Comparison of ENCODE assay signal across 1 cellular context in genomic region chr1:27563407-27564263, GRCh38.
A peak's percentile ranks its signal among the peaks of the same experiment; 100 is the strongest.
TF ChIP-seq lines count a peak whose summit lies in the region.

No MANE protein-coding gene starts in this region.

TF ChIP-seq in K562, 482 proteins besides CTCF, POLR2A, EP300 and RAD21 (continued from another document and continues in another):
- TF ChIP-seq, protein P1, sequence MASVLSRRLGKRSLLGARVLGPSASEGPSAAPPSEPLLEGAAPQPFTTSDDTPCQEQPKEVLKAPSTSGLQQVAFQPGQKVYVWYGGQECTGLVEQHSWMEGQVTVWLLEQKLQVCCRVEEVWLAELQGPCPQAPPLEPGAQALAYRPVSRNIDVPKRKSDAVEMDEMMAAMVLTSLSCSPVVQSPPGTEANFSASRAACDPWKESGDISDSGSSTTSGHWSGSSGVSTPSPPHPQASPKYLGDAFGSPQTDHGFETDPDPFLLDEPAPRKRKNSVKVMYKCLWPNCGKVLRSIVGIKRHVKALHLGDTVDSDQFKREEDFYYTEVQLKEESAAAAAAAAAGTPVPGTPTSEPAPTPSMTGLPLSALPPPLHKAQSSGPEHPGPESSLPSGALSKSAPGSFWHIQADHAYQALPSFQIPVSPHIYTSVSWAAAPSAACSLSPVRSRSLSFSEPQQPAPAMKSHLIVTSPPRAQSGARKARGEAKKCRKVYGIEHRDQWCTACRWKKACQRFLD (CRISPR knock-in tag; IDR thresholded peaks at IDR 0.05): peak; percentile 49
- TF ChIP-seq RCOR1 (IDR thresholded peaks at IDR 0.05; ENCODE audit: borderline replicate concordance in 1 of 2, low read depth in 2 of 2, low read length in 2 of 2): 0 out of 4 replicates have a peak, but pooled peaks of 1 of the 2 experiments have one; percentile 37
- TF ChIP-seq, protein P2, sequence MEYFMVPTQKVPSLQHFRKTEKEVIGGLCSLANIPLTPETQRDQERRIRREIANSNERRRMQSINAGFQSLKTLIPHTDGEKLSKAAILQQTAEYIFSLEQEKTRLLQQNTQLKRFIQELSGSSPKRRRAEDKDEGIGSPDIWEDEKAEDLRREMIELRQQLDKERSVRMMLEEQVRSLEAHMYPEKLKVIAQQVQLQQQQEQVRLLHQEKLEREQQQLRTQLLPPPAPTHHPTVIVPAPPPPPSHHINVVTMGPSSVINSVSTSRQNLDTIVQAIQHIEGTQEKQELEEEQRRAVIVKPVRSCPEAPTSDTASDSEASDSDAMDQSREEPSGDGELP (CRISPR knock-in tag; IDR thresholded peaks at IDR 0.05; ENCODE audit: borderline replicate concordance): peak; percentile 15; the same call in 1 of the 2 replicates
- 0 out of 2 replicates have a peak, but pooled peaks have one; percentile 0 for TF ChIP-seq GATAD2A (IDR thresholded peaks at IDR 0.05)
- peak; percentile 40 for TF ChIP-seq L3MBTL2 (IDR thresholded peaks at IDR 0.05)
- 0 out of 2 replicates have a peak, but pooled peaks have one; percentile 26 for TF ChIP-seq ZEB2 (IDR thresholded peaks at IDR 0.05)
- TF ChIP-seq, protein P3, sequence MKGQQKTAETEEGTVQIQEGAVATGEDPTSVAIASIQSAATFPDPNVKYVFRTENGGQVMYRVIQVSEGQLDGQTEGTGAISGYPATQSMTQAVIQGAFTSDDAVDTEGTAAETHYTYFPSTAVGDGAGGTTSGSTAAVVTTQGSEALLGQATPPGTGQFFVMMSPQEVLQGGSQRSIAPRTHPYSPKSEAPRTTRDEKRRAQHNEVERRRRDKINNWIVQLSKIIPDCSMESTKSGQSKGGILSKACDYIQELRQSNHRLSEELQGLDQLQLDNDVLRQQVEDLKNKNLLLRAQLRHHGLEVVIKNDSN (CRISPR knock-in tag; IDR thresholded peaks at IDR 0.05): 0 out of 2 replicates have a peak, but pooled peaks have one; percentile 25
- peak; percentile 15; the same call in 1 of the 2 replicates for TF ChIP-seq PKNOX1 (IDR thresholded peaks at IDR 0.05)
- peak; percentile 66 for TF ChIP-seq VEZF1 (CRISPR knock-in tag; IDR thresholded peaks at IDR 0.05)
- TF ChIP-seq, protein P4, sequence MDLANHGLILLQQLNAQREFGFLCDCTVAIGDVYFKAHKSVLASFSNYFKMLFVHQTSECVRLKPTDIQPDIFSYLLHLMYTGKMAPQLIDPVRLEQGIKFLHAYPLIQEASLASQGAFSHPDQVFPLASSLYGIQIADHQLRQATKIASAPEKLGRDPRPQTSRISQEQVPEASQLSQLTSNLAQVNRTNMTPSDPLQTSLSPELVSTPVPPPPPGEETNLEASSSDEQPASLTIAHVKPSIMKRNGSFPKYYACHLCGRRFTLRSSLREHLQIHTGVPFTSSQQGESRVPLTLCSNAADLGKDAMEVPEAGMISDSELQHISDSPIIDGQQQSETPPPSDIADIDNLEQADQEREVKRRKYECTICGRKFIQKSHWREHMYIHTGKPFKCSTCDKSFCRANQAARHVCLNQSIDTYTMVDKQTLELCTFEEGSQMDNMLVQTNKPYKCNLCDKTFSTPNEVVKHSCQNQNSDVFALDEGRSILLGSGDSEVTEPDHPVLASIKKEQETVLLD (IDR thresholded peaks at IDR 0.05): peak; percentile 55; the same call in 1 of the 2 replicates
- TF ChIP-seq JUND (IDR thresholded peaks at IDR 0.05; ENCODE audit: borderline replicate concordance, low read depth, low read length): peak; percentile 77
- TF ChIP-seq JUND (tag; IDR thresholded peaks at IDR 0.05; ENCODE audit: borderline replicate concordance, low read depth, low read length): peak; percentile 64; the same call in 1 of the 3 replicates
- no peak for TF ChIP-seq ZNF174 (CRISPR knock-in tag; IDR thresholded peaks at IDR 0.05)
- TF ChIP-seq MYNN (IDR thresholded peaks at IDR 0.05): peak; percentile 74; the same call in 1 of the 2 replicates
- TF ChIP-seq MYNN (CRISPR knock-in tag; IDR thresholded peaks at IDR 0.05): no peak
- TF ChIP-seq, protein P5, sequence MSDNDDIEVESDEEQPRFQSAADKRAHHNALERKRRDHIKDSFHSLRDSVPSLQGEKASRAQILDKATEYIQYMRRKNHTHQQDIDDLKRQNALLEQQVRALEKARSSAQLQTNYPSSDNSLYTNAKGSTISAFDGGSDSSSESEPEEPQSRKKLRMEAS (CRISPR knock-in tag; IDR thresholded peaks at IDR 0.05): peak; percentile 44; the same call in 1 of the 2 replicates
- no peak for TF ChIP-seq CBX2 (IDR thresholded peaks at IDR 0.05; ENCODE audit: insufficient read depth, low read length, poor library complexity, severe bottlenecking)
- TF ChIP-seq JUN (IDR thresholded peaks at IDR 0.05; ENCODE audit: borderline replicate concordance, low read depth, low read length): peak; percentile 19; the same call in 1 of the 2 replicates
- no peak for TF ChIP-seq JUN (CRISPR knock-in tag; IDR thresholded peaks at IDR 0.05; ENCODE audit: borderline replicate concordance)
- peak in 1 of 2 experiments; percentile 76; a peak in 2 of 4 replicates for TF ChIP-seq MAZ (CRISPR knock-in tag; conservative IDR thresholded peaks at IDR 0.05 in 1 of 2, IDR thresholded peaks at IDR 0.05 in 1 of 2)
- TF ChIP-seq CBX3 (IDR thresholded peaks at IDR 0.05; ENCODE audit: borderline replicate concordance in 1 of 2, low read length in 2 of 2): peak in 1 of 2 experiments; percentile 54; a peak in 1 of 3 replicates
- 0 out of 2 replicates have a peak, but pooled peaks have one; percentile 28 for TF ChIP-seq ZBTB7A (IDR thresholded peaks at IDR 0.05; ENCODE audit: borderline replicate concordance, control insufficient read depth, low read depth, low read length)
- TF ChIP-seq, protein P6, sequence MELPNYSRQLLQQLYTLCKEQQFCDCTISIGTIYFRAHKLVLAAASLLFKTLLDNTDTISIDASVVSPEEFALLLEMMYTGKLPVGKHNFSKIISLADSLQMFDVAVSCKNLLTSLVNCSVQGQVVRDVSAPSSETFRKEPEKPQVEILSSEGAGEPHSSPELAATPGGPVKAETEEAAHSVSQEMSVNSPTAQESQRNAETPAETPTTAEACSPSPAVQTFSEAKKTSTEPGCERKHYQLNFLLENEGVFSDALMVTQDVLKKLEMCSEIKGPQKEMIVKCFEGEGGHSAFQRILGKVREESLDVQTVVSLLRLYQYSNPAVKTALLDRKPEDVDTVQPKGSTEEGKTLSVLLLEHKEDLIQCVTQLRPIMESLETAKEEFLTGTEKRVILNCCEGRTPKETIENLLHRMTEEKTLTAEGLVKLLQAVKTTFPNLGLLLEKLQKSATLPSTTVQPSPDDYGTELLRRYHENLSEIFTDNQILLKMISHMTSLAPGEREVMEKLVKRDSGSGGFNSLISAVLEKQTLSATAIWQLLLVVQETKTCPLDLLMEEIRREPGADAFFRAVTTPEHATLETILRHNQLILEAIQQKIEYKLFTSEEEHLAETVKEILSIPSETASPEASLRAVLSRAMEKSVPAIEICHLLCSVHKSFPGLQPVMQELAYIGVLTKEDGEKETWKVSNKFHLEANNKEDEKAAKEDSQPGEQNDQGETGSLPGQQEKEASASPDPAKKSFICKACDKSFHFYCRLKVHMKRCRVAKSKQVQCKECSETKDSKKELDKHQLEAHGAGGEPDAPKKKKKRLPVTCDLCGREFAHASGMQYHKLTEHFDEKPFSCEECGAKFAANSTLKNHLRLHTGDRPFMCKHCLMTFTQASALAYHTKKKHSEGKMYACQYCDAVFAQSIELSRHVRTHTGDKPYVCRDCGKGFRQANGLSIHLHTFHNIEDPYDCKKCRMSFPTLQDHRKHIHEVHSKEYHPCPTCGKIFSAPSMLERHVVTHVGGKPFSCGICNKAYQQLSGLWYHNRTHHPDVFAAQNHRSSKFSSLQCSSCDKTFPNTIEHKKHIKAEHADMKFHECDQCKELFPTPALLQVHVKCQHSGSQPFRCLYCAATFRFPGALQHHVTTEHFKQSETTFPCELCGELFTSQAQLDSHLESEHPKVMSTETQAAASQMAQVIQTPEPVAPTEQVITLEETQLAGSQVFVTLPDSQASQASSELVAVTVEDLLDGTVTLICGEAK (IDR thresholded peaks at IDR 0.05): 0 out of 2 replicates have a peak, but pooled peaks have one; percentile 18
- TF ChIP-seq, protein P6 (CRISPR knock-in tag; IDR thresholded peaks at IDR 0.05): no peak
- peak; percentile 85 for TF ChIP-seq ESRRA (IDR thresholded peaks at IDR 0.05; ENCODE audit: borderline replicate concordance, low read depth)
- peak; percentile 28; the same call in 1 of the 2 replicates for TF ChIP-seq RBFOX2 (IDR thresholded peaks at IDR 0.05; ENCODE audit: low read depth, low read length)
- TF ChIP-seq EGR1 (conservative IDR thresholded peaks at IDR 0.05): 0 out of 2 replicates have a peak, but pooled peaks have one; percentile 6
- peak; percentile 55 to 79 for TF ChIP-seq E2F6 (IDR thresholded peaks at IDR 0.05; ENCODE audit: borderline replicate concordance in 1 of 2, extremely low read depth in 1 of 2, insufficient read depth in 1 of 2, insufficient read length in 1 of 2, low read depth in 1 of 2, low read length in 1 of 2, poor library complexity in 1 of 2, severe bottlenecking in 1 of 2)
- TF ChIP-seq NR2C2 (CRISPR knock-in tag; IDR thresholded peaks at IDR 0.05): no peak
- TF ChIP-seq NR2C2 (tag; IDR thresholded peaks at IDR 0.05): 0 out of 2 replicates have a peak, but pooled peaks have one; percentile 25
- peak; percentile 72 for TF ChIP-seq ZNF263 (CRISPR knock-in tag; IDR thresholded peaks at IDR 0.05; ENCODE audit: borderline replicate concordance)
- peak; percentile 36 for TF ChIP-seq RBM22 (IDR thresholded peaks at IDR 0.05; ENCODE audit: low read depth, low read length, poor library complexity, severe bottlenecking)
- TF ChIP-seq, protein P7, sequence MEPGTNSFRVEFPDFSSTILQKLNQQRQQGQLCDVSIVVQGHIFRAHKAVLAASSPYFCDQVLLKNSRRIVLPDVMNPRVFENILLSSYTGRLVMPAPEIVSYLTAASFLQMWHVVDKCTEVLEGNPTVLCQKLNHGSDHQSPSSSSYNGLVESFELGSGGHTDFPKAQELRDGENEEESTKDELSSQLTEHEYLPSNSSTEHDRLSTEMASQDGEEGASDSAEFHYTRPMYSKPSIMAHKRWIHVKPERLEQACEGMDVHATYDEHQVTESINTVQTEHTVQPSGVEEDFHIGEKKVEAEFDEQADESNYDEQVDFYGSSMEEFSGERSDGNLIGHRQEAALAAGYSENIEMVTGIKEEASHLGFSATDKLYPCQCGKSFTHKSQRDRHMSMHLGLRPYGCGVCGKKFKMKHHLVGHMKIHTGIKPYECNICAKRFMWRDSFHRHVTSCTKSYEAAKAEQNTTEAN (CRISPR knock-in tag; IDR thresholded peaks at IDR 0.05): 0 out of 2 replicates have a peak, but pooled peaks have one; percentile 11
